Comparison of ENCODE assay signal across 5 cellular contexts in genomic region chr13:20740021-20740420, GRCh38.
"Had no signal": no experiment of that assay in that cellular context is flagged by ENCODE, and none has a peak within 500 bp of the region (broad histone marks: within the 10 kb centered on the region; RNA-seq: fewer than 3 reads in every experiment).

No MANE protein-coding gene starts in this region.

- H3K4me1 Mint-ChIP-seq: GM23338, H9, IgD-negative memory B cell had no signal

- H3K4me3 ChIP-seq: GM23338 had no signal

- H3K9me3 Mint-ChIP-seq: H9 had no signal

- H2AFZ ChIP-seq: GM23338 had no signal

- H3K27ac Mint-ChIP-seq: GM23338, H9, IgD-negative memory B cell had no signal

- H3K27me3 Mint-ChIP-seq: IgD-negative memory B cell had no signal

- ATAC-seq: GM23338, HepG2 had no signal

- DNase-seq: H9, HCEC 1CT had no signal

- H3K4me3 Mint-ChIP-seq: GM23338, H9, IgD-negative memory B cell had no signal

- H3K4me2 ChIP-seq: GM23338 had no signal
